Comparison of ENCODE assay signal across 34 cellular contexts in genomic region chr10:22372298-22372697, GRCh38. TPM values are rescaled to one million over a fixed set of nuclear protein-coding genes. Genes with fewer than 3 reads are reported as not detected.
"Had no signal": no experiment of that assay in that cellular context is flagged by ENCODE, and none has a peak within 500 bp of the region (broad histone marks: within the 10 kb centered on the region; RNA-seq: fewer than 3 reads in every experiment).

No MANE protein-coding gene starts in this region.

- FAIRE-seq: RCC 7860 had no signal

- H3K4me2 ChIP-seq: PC-9 had no signal

- H3K36me3 ChIP-seq: brain microvascular endothelial cell had no signal

- H3K27me3 ChIP-seq: brain microvascular endothelial cell had no signal

- H3K4me3 Mint-ChIP-seq: activated CD4-positive, alpha-beta T cell treated with anti-CD3 and anti-CD28 coated beads, Interleukin-2, amount 10 ng/mL, durations not matched to agents 24 days and 14 days; activated CD8-positive, alpha-beta T cell treated with anti-CD3 and anti-CD28 coated beads for 36 hours; activated naive CD8-positive, alpha-beta T cell treated with anti-CD3 and anti-CD28 coated beads for 36 hours; activated T-cell treated with anti-CD3 and anti-CD28 coated beads, Interleukin-2, amount 50 U/mL, for 72 hours; activated T-helper 17 cell treated with anti-CD3 and anti-CD28 coated beads, Interleukin-2, amount 50 U/mL, for 72 hours had no signal

- DNase-seq: activated CD4-positive, alpha-beta T cell treated with anti-CD3 and anti-CD28 coated beads, Interleukin-2, amount 10 ng/mL, durations not matched to agents 24 days and 14 days; activated CD4-positive, alpha-beta T cell treated with anti-CD3 and anti-CD28 coated beads, Interleukin-2, amount 50 U/mL, for 4 hours; activated CD8-positive, alpha-beta T cell treated with anti-CD3 and anti-CD28 coated beads for 36 hours; activated effector memory CD4-positive, alpha-beta T cell treated with anti-CD3 and anti-CD28 coated beads, Interleukin-2, amount 50 U/mL, for 16 hours; activated naive CD4-positive, alpha-beta T cell; activated naive CD4-positive, alpha-beta T cell treated with anti-CD3 and anti-CD28 coated beads, Interleukin-2, amount 50 U/mL, for 16 hours; activated naive CD8-positive, alpha-beta T cell treated with anti-CD3 and anti-CD28 coated beads for 36 hours; activated T-cell treated with anti-CD3 and anti-CD28 coated beads, Interleukin-2, amount 50 U/mL, for 1 hour; activated T-cell treated with anti-CD3 and anti-CD28 coated beads, Interleukin-2, amount 50 U/mL, for 72 hours; amniotic stem cell; aorta; brain microvascular endothelial cell; central memory CD4-positive, alpha-beta T cell; Karpas-422; NCI-H1105 treated with DMSO at 0.1 percent for 48 hours; NCI-H1436; NCI-H1694; NCI-H1930; NCI-H2081 treated with DMSO at 0.1 percent for 48 hours; NCI-H345; NCI-H526; NCI-H748 treated with DMSO at 0.1 percent for 48 hours; PC-9; SIG-M5; T1000 had no signal

- H3K36me3 Mint-ChIP-seq: activated naive CD8-positive, alpha-beta T cell treated with anti-CD3 and anti-CD28 coated beads for 36 hours had no signal

- H3K27me3 Mint-ChIP-seq: activated CD8-positive, alpha-beta T cell treated with anti-CD3 and anti-CD28 coated beads for 36 hours; activated naive CD8-positive, alpha-beta T cell treated with anti-CD3 and anti-CD28 coated beads for 36 hours had no signal

- H3K27ac Mint-ChIP-seq: activated CD4-positive, alpha-beta T cell treated with anti-CD3 and anti-CD28 coated beads, Interleukin-2, amount 10 ng/mL, durations not matched to agents 24 days and 14 days; activated CD8-positive, alpha-beta T cell treated with anti-CD3 and anti-CD28 coated beads for 36 hours; activated naive CD8-positive, alpha-beta T cell treated with anti-CD3 and anti-CD28 coated beads for 36 hours; activated T-cell treated with anti-CD3 and anti-CD28 coated beads, Interleukin-2, amount 50 U/mL, for 72 hours; activated T-helper 17 cell treated with anti-CD3 and anti-CD28 coated beads, Interleukin-2, amount 50 U/mL, for 72 hours had no signal

- H3K9me3 Mint-ChIP-seq: activated CD4-positive, alpha-beta T cell treated with anti-CD3 and anti-CD28 coated beads, Interleukin-2, amount 10 ng/mL, durations not matched to agents 24 days and 14 days; activated CD8-positive, alpha-beta T cell treated with anti-CD3 and anti-CD28 coated beads for 36 hours; activated naive CD8-positive, alpha-beta T cell treated with anti-CD3 and anti-CD28 coated beads for 36 hours; activated T-cell treated with anti-CD3 and anti-CD28 coated beads, Interleukin-2, amount 50 U/mL, for 72 hours; activated T-helper 17 cell treated with anti-CD3 and anti-CD28 coated beads, Interleukin-2, amount 50 U/mL, for 72 hours had no signal

- ATAC-seq: activated CD8-positive, alpha-beta T cell treated with anti-CD3 and anti-CD28 coated beads for 36 hours; activated T-cell treated with anti-CD3 and anti-CD28 coated beads, Interleukin-2, amount 50 U/mL, for 72 hours; activated T-helper 17 cell treated with anti-CD3 and anti-CD28 coated beads, Interleukin-2, amount 50 U/mL, for 72 hours; Right ventricle myocardium inferior had no signal

- H3K4me3 ChIP-seq: PC-9 had no signal

- H3K27ac ChIP-seq: brain microvascular endothelial cell, PC-9, RWPE1 had no signal

- H2AFZ ChIP-seq: PC-9 had no signal

RNA-seq across cellular contexts. Expression of gene SPAG6, which starts 27.0 kb away (rescaled TPM):
- total RNA-seq: activated CD4-positive, alpha-beta T cell treated with anti-CD3 and anti-CD28 coated beads, Interleukin-2, amount 10 ng/mL, durations not matched to agents 24 days and 14 days; activated CD8-positive, alpha-beta memory T cell treated with anti-CD3 and anti-CD28 coated beads for 36 hours; activated CD8-positive, alpha-beta T cell treated with anti-CD3 and anti-CD28 coated beads for 36 hours; activated naive CD8-positive, alpha-beta T cell treated with anti-CD3 and anti-CD28 coated beads for 36 hours; activated T-helper 17 cell treated with anti-CD3 and anti-CD28 coated beads, Interleukin-2, amount 50 U/mL, for 72 hours; chondrocyte; MCF 10A; NCI-H460; OCI-LY7; PC-9; Right ventricle myocardium inferior had no signal
- polyA plus RNA-seq: aorta had no signal
